Comparison of ENCODE assay signal across 18 cellular contexts in genomic region chr16:12643034-12643455, GRCh38.
"Had no signal": no experiment of that assay in that cellular context is flagged by ENCODE, and none has a peak within 500 bp of the region (broad histone marks: within the 10 kb centered on the region; RNA-seq: fewer than 3 reads in every experiment).

No MANE protein-coding gene starts in this region.

- DNase-seq: Karpas-422, KG1, MM.1S, NCI-H1092 treated with DMSO at 0.1 percent for 48 hours, NCI-H1436, NCI-H187, NCI-H2029, NCI-H2081 treated with DMSO at 0.1 percent for 48 hours, NCI-H2227 treated with DMSO at 0.1 percent for 48 hours, NCI-H524, NCI-H526 treated with DMSO at 0.1 percent for 48 hours, NCI-H748 treated with DMSO at 0.1 percent for 48 hours, Right ventricle myocardium superior, RPMI8226, SIG-M5 had no signal

- H3K4me3 ChIP-seq: SJSA1, SK-N-MC had no signal

- H3K4me1 ChIP-seq: SJSA1 had no signal

- H3K9me3 ChIP-seq: SJSA1 had no signal

- H3K36me3 ChIP-seq: SJSA1 had no signal

- H3K27ac ChIP-seq: SJSA1, SK-N-MC had no signal

- FAIRE-seq: RCC 7860 had no signal

- H3K27me3 ChIP-seq: SJSA1 had no signal
